ENCODE assay signal across 9 cellular contexts in genomic region chr2:197254776-197255521, GRCh38. TPM values are rescaled to one million over a fixed set of nuclear protein-coding genes. Genes with fewer than 3 reads are reported as not detected.
DNase-seq lines count a peak whose midpoint lies in the region; ATAC-seq and TF ChIP-seq lines count a peak whose summit lies in the region.
"Had no signal": no experiment of that assay in that cellular context is flagged by ENCODE, and none has a peak within 500 bp of the region (broad histone marks: within the 10 kb centered on the region; RNA-seq: fewer than 3 reads in every experiment).

No MANE protein-coding gene starts in this region.

- peak; percentile 27 for ATAC-seq in GM21390 (IDR thresholded peaks at IDR 0.05; ENCODE audit: unreplicated experiment)
- peak; percentile 17 for ATAC-seq in HG03575 (IDR thresholded peaks at IDR 0.05; ENCODE audit: extremely low read depth, insufficient number of reproducible peaks, low FRiP score, unreplicated experiment)
- ATAC-seq in left ventricle myocardium superior: peak; percentile 39
- ATAC-seq in omental fat pad (ENCODE audit: low FRiP score): no peak
- ATAC-seq: HCT116 had no signal

- TF ChIP-seq CTCF in omental fat pad (IDR thresholded peaks at IDR 0.05): no peak

- DNase-seq in ELR (ENCODE audit: low read depth) (peak; percentile 13), left ventricle myocardium superior (no peak), HUDEP-2 (lab: John Stamatoyannopoulos, UW; ENCODE audit: unreplicated experiment in 76 of 76) (no peak), retina (no peak), omental fat pad (ENCODE audit: low spot score) (no peak)
- DNase-seq in activated CD8-positive, alpha-beta memory T cell treated with anti-CD3 and anti-CD28 coated beads, Interleukin-2, amount 50 U/mL, for 4 hours: no peak

- intact Hi-C loops in left ventricle myocardium superior (cut with micrococcal nuclease): no loop called here

RNA-seq across cellular contexts. Expression of gene ANKRD44, which starts 55.6 kb away (rescaled TPM):
- total RNA-seq in left ventricle myocardium superior: 6.9 TPM
- total RNA-seq in omental fat pad: 10 to 100 TPM; 18.4 to 56.3 (median 30.1) TPM
